ENCODE assay signal across 20 cellular contexts in genomic region chr9:113337714-113338113, GRCh38. TPM values are rescaled to one million over a fixed set of nuclear protein-coding genes. Genes with fewer than 3 reads are reported as not detected.
DNase-seq lines count a peak whose midpoint lies in the region; ATAC-seq, FAIRE-seq and TF ChIP-seq lines count a peak whose summit lies in the region.
"Had no signal": no experiment of that assay in that cellular context is flagged by ENCODE, and none has a peak within 500 bp of the region (broad histone marks: within the 10 kb centered on the region; RNA-seq: fewer than 3 reads in every experiment).

No MANE protein-coding gene starts in this region.

- no peak overlapping the region for H3K27ac Mint-ChIP-seq in neural progenitor cell
- H3K27ac Mint-ChIP-seq: HFFc6 had no signal

- TF ChIP-seq EP300 in HepG2 (IDR thresholded peaks at IDR 0.05; ENCODE audit: low read depth in 2 of 2, low read length in 2 of 2) (no peak), HepG2 (CRISPR knock-in tag; IDR thresholded peaks at IDR 0.05; ENCODE audit: borderline replicate concordance) (no peak)

- H3K4me1 Mint-ChIP-seq in neural progenitor cell, result peaks cover 10% of the 10 kb centered on the region

- H3K27me3 ChIP-seq in HepG2 (ENCODE audit: control insufficient read depth in 1 of 2, insufficient read depth in 2 of 2, low read length in 2 of 2) (no peaks in the 10 kb centered on the region), right lobe of liver (no peaks in the 10 kb centered on the region), neural progenitor cell (peaks cover 7% of the 10 kb centered on the region)

- H3K4me3 Mint-ChIP-seq in neural progenitor cell, result peak overlapping the region; percentile 70
- H3K4me3 Mint-ChIP-seq: HFFc6 had no signal

- H3K9ac ChIP-seq in HepG2 (ENCODE audit: insufficient read depth, low read depth, low read length) (no peak overlapping the region), neural progenitor cell (no peak overlapping the region)

- H3K27me3 Mint-ChIP-seq in neural progenitor cell (ENCODE audit: insufficient read depth, low read depth), result peaks cover 10% of the 10 kb centered on the region

- H3K27ac ChIP-seq in HepG2 (ENCODE audit: extremely low read length, insufficient read depth, low read length) (no peak overlapping the region), right lobe of liver (no peak overlapping the region), neural progenitor cell (no peak overlapping the region)
- H3K27ac ChIP-seq: 22Rv1, A549, C4-2B, HL-60 had no signal

- FAIRE-seq in HepG2 (lab: Jason Lieb, UNC), result no peak
- FAIRE-seq: A549 had no signal

- POLR2A ChIA-PET in HepG2 (lab: Yijun Ruan, JAX), result no interaction called here

- TF ChIP-seq POLR2A in HepG2 (IDR thresholded peaks at IDR 0.05; ENCODE audit: insufficient read depth in 1 of 2, low read depth in 2 of 2, low read length in 2 of 2) (no peak), right lobe of liver (IDR thresholded peaks at IDR 0.05) (no peak)

- in situ Hi-C loops in HepG2 (cut with HindIII; ENCODE audit: extremely low pct_ligation_motif_present, low pct_unique_long_range_greater_than_20kb), result no loop called here

- intact Hi-C loops in HepG2 (cut with micrococcal nuclease; ENCODE audit: unreplicated experiment), result no loop called here
- intact Hi-C loops in right lobe of liver (cut with DNase I), result no loop called here

- H3K36me3 ChIP-seq in HepG2 (replicated peaks in 1 of 2; ENCODE audit: control insufficient read depth in 1 of 2, insufficient read depth in 2 of 2, low read length in 2 of 2) (no peaks in the 10 kb centered on the region), right lobe of liver (no peaks in the 10 kb centered on the region), neural progenitor cell (no peaks in the 10 kb centered on the region)

- H3K4me3 ChIP-seq in HepG2 (replicated peaks in 1 of 3; ENCODE audit: insufficient read depth in 1 of 3, low read depth in 2 of 3, low read length in 3 of 3), result no peak overlapping the region
- no peak overlapping the region for H3K4me3 ChIP-seq in right lobe of liver
- H3K4me3 ChIP-seq in neural progenitor cell, result no peak overlapping the region
- H3K4me3 ChIP-seq: A549 had no signal

- TF ChIP-seq RAD21 in HepG2 (CRISPR knock-in tag; IDR thresholded peaks at IDR 0.05), result no peak

- BruUV-seq in HepG2 (replicated peaks; lab: Mats Ljungman, UMichigan), result no TSS peak

- H3K9me3 Mint-ChIP-seq in neural progenitor cell, result no peaks in the 10 kb centered on the region
- H3K9me3 Mint-ChIP-seq: CD4-positive, alpha-beta memory T cell; HFFc6 had no signal

- no peaks in the 10 kb centered on the region for H3K79me2 ChIP-seq in HepG2 (ENCODE audit: insufficient read depth, low read length)
- no peaks in the 10 kb centered on the region for H3K79me2 ChIP-seq in neural progenitor cell (ENCODE audit: low read depth)

- no peaks in the 10 kb centered on the region for H3K9me3 ChIP-seq in HepG2 (ENCODE audit: low read length)
- H3K9me3 ChIP-seq in right lobe of liver, result no peaks in the 10 kb centered on the region
- no peaks in the 10 kb centered on the region for H3K9me3 ChIP-seq in neural progenitor cell (ENCODE audit: low read depth)
- H3K9me3 ChIP-seq: A549 had no signal

- CTCF ChIA-PET in HepG2 (lab: Yijun Ruan, JAX; ENCODE audit: low intra/inter-chr PET ratio, low total read pairs), result no interaction called here

- H3K4me1 ChIP-seq in HepG2 (ENCODE audit: insufficient read depth, low read length) (peaks cover 15% of the 10 kb centered on the region), right lobe of liver (peaks cover 0 to 4% (median 0%) of the 10 kb centered on the region in 4 donors), neural progenitor cell (peaks cover 14% of the 10 kb centered on the region)

- H3K4me2 ChIP-seq in HepG2 (ENCODE audit: low read depth, low read length) (no peak overlapping the region), neural progenitor cell (no peak overlapping the region)
- H3K4me2 ChIP-seq: A549 had no signal

- TF ChIP-seq CTCF in HepG2 (CRISPR knock-in tag; IDR thresholded peaks at IDR 0.05) (no peak), right lobe of liver (IDR thresholded peaks at IDR 0.05) (no peak), neural progenitor cell (IDR thresholded peaks at IDR 0.05) (no peak)

- no peak for ATAC-seq in HepG2
- ATAC-seq in right lobe of liver, result no peak
- ATAC-seq: A549, HCT116 had no signal

- H3K36me3 Mint-ChIP-seq in neural progenitor cell, result no peaks in the 10 kb centered on the region
- H3K36me3 Mint-ChIP-seq: CD4-positive, alpha-beta memory T cell had no signal

- H2AFZ ChIP-seq in HepG2 (ENCODE audit: low read length) (no peak overlapping the region), neural progenitor cell (replicated peaks) (no peak overlapping the region)

- WGBS in HepG2 (ENCODE audit: low lambda C conversion rate), result 92% methylated on average over 2 of the region's 2 CpGs
- 94% methylated on average over 2 of the region's 2 CpGs for WGBS in right lobe of liver (ENCODE audit: insufficient coverage, low coverage, low lambda C conversion rate, missing lambda C conversion rate)

- no peaks in the 10 kb centered on the region for H4K20me1 ChIP-seq in HepG2 (ENCODE audit: insufficient read depth, low read length)
- no peaks in the 10 kb centered on the region for H4K20me1 ChIP-seq in neural progenitor cell (ENCODE audit: low read depth)

- H3F3A ChIP-seq in neural progenitor cell (ENCODE audit: low read depth), result no peaks in the 10 kb centered on the region

- no peak for DNase-seq in HepG2 (ENCODE audit: low spot score)
- DNase-seq in right lobe of liver, result no peak
- DNase-seq in neural progenitor cell (ENCODE audit: low spot score), result no peak
- DNase-seq in DMS153 treated with DMSO at 0.1 percent for 48 hours (lab: John Stamatoyannopoulos, UW; ENCODE audit: unreplicated experiment), result no peak
- DNase-seq: AML-193; CD4-positive, alpha-beta memory T cell; DMS153; DMS79 treated with DMSO at 0.1 percent for 48 hours; GF-D8; GOT3; H7; HFFc6; IMR-90 had no signal

RNA-seq across cellular contexts. Expression of gene WDR31, which starts 2.4 kb away (rescaled TPM):
- total RNA-seq in HepG2 (2016; rRNA removed; fragmentation: Illumina TruSeq; extraction: Trizol), result 0.33 and 0.56 TPM in 2 replicates
- 0.18 and 0.30 TPM in 2 replicates for total RNA-seq in HepG2 (2016; cell fraction: cytosol; rRNA removed; fragmentation: Illumina TruSeq; extraction: Trizol; ENCODE audit: low read depth)
- 0.54 and 0.80 TPM in 2 replicates for total RNA-seq in HepG2 (2016; cell fraction: insoluble cytoplasmic fraction; rRNA removed; fragmentation: Illumina TruSeq; extraction: Trizol)
- total RNA-seq in HepG2 (2016; cell fraction: membrane; rRNA removed; fragmentation: Illumina TruSeq; extraction: Trizol), result 0.40 and 0.72 TPM in 2 replicates
- 0.34 and 0.44 TPM in 2 replicates for total RNA-seq in HepG2 (2016; cell fraction: nucleus; rRNA removed; fragmentation: Illumina TruSeq; extraction: Trizol)
- 1.6 and 1.7 TPM in 2 replicates for polyA plus RNA-seq in HepG2 (2011; rRNA removed)
- polyA plus RNA-seq in HepG2 (2011; cell fraction: cytosol; rRNA removed), result 0.60 and 0.77 TPM in 2 replicates
- polyA plus RNA-seq in HepG2 (2011; cell fraction: nucleus; rRNA removed), result 0.61 and 0.93 TPM in 2 replicates
- polyA plus RNA-seq in HepG2 (2012), result 1.1 and 1.4 TPM in 2 replicates
- polyA plus RNA-seq in HepG2 (2016; cell fraction: cytosol; fragmentation: Illumina TruSeq; extraction: Trizol; ENCODE audit: low read depth), result 0.19 and 0.37 TPM in 2 replicates
- 0.87 and 0.93 TPM in 2 replicates for polyA plus RNA-seq in HepG2 (2016; cell fraction: insoluble cytoplasmic fraction; fragmentation: Illumina TruSeq; extraction: Trizol; ENCODE audit: low read depth)
- 0.65 and 0.72 TPM in 2 replicates for polyA plus RNA-seq in HepG2 (2016; cell fraction: membrane; fragmentation: Illumina TruSeq; extraction: Trizol; ENCODE audit: low read depth)
- 0.37 and 1.1 TPM in 2 replicates for polyA plus RNA-seq in HepG2 (2016; cell fraction: nucleus; fragmentation: Illumina TruSeq; extraction: Trizol; ENCODE audit: insufficient read depth, low read depth)
- 9.1 and 17.4 TPM in 2 replicates for polyA minus RNA-seq in HepG2 (2011; rRNA and poly(A)+ RNA removed; ENCODE audit: low replicate concordance)
- polyA minus RNA-seq in HepG2 (2011; cell fraction: cytosol; rRNA and poly(A)+ RNA removed), result 1.7 and 2.4 TPM in 2 replicates
- polyA minus RNA-seq in HepG2 (2011; cell fraction: nucleus; rRNA and poly(A)+ RNA removed), result 0.90 and 1.2 TPM in 2 replicates
- total RNA-seq in right lobe of liver, result 1 to 10 TPM in 5 of 6 experiments, under 1 TPM in 1; 0.81 to 3.5 (median 1.7) TPM
- 2.5 and 3.2 TPM in 2 replicates for total RNA-seq in neural progenitor cell (ENCODE audit: low replicate concordance)

RNA-seq across cellular contexts. Expression of gene BSPRY, which starts 11.6 kb away (rescaled TPM):
- total RNA-seq in HepG2 (2016; rRNA removed; fragmentation: Illumina TruSeq; extraction: Trizol) (0.09 and 0.13 TPM in 2 replicates), right lobe of liver (1 to 10 TPM in 2 of 6 experiments, under 1 TPM in 4; 0.24 to 1.4 (median 0.78) TPM), neural progenitor cell (ENCODE audit: low replicate concordance) (0.25 and 0.58 TPM in 2 replicates)
- total RNA-seq in HepG2 (2016; cell fraction: cytosol; rRNA removed; fragmentation: Illumina TruSeq; extraction: Trizol; ENCODE audit: low read depth), result 0.09 TPM in 1 of 2 replicates, not detected in the other
- total RNA-seq in HepG2 (2016; cell fraction: insoluble cytoplasmic fraction; rRNA removed; fragmentation: Illumina TruSeq; extraction: Trizol), result 0.17 and 0.18 TPM in 2 replicates
- total RNA-seq in HepG2 (2016; cell fraction: membrane; rRNA removed; fragmentation: Illumina TruSeq; extraction: Trizol), result 0.06 and 0.21 TPM in 2 replicates
- total RNA-seq in HepG2 (2016; cell fraction: nucleus; rRNA removed; fragmentation: Illumina TruSeq; extraction: Trizol), result 0.19 and 0.22 TPM in 2 replicates
- polyA plus RNA-seq in HepG2 (2011; rRNA removed), result 0.26 and 0.37 TPM in 2 replicates
- polyA plus RNA-seq in HepG2 (2011; cell fraction: cytosol; rRNA removed), result 0.31 and 0.40 TPM in 2 replicates
- polyA plus RNA-seq in HepG2 (2011; cell fraction: nucleus; rRNA removed), result 0.53 and 0.57 TPM in 2 replicates
- 0.20 and 0.25 TPM in 2 replicates for polyA plus RNA-seq in HepG2 (2012)
- polyA plus RNA-seq in HepG2 (2016; cell fraction: cytosol; fragmentation: Illumina TruSeq; extraction: Trizol; ENCODE audit: low read depth), result 0.07 and 0.14 TPM in 2 replicates
- 0.10 TPM in 1 of 2 replicates, not detected in the other for polyA plus RNA-seq in HepG2 (2016; cell fraction: insoluble cytoplasmic fraction; fragmentation: Illumina TruSeq; extraction: Trizol; ENCODE audit: low read depth)
- 0.08 and 0.09 TPM in 2 replicates for polyA plus RNA-seq in HepG2 (2016; cell fraction: membrane; fragmentation: Illumina TruSeq; extraction: Trizol; ENCODE audit: low read depth)
- 0.47 TPM in 1 of 2 replicates, not detected in the other for polyA plus RNA-seq in HepG2 (2016; cell fraction: nucleus; fragmentation: Illumina TruSeq; extraction: Trizol; ENCODE audit: insufficient read depth, low read depth)
- polyA minus RNA-seq in HepG2 (2011; rRNA and poly(A)+ RNA removed; ENCODE audit: low replicate concordance), result 0.12 TPM in 1 of 2 replicates, not detected in the other
- polyA minus RNA-seq in HepG2 (2011; cell fraction: cytosol; rRNA and poly(A)+ RNA removed), result not detected in 2 replicates
- polyA minus RNA-seq in HepG2 (2011; cell fraction: nucleus; rRNA and poly(A)+ RNA removed), result 0.25 TPM in 1 of 2 replicates, not detected in the other
- total RNA-seq: CD4-positive, alpha-beta memory T cell; HFFc6; HT1080; IMR-90 had no signal
- polyA plus RNA-seq: BJ, IMR-90 had no signal

RNA-seq across cellular contexts. Expression of gene RNF183, which starts 34.5 kb away (rescaled TPM):
- total RNA-seq in HepG2 (2016; rRNA removed; fragmentation: Illumina TruSeq; extraction: Trizol) (0.13 TPM in 1 of 2 replicates, not detected in the other), right lobe of liver (under 1 TPM in 1 of 6 experiments, not detected in 5; 0.27 TPM), neural progenitor cell (ENCODE audit: low replicate concordance) (0.09 and 0.28 TPM in 2 replicates)
- not detected in 2 replicates for total RNA-seq in HepG2 (2016; cell fraction: cytosol; rRNA removed; fragmentation: Illumina TruSeq; extraction: Trizol; ENCODE audit: low read depth)
- total RNA-seq in HepG2 (2016; cell fraction: insoluble cytoplasmic fraction; rRNA removed; fragmentation: Illumina TruSeq; extraction: Trizol), result 0.13 TPM in 1 of 2 replicates, not detected in the other
- total RNA-seq in HepG2 (2016; cell fraction: membrane; rRNA removed; fragmentation: Illumina TruSeq; extraction: Trizol), result not detected in 2 replicates
- total RNA-seq in HepG2 (2016; cell fraction: nucleus; rRNA removed; fragmentation: Illumina TruSeq; extraction: Trizol), result 0.68 TPM in 1 of 2 replicates, not detected in the other
- 6.5 and 7.3 TPM in 2 replicates for polyA plus RNA-seq in HepG2 (2011; rRNA removed)
- 3.8 and 4.0 TPM in 2 replicates for polyA plus RNA-seq in HepG2 (2011; cell fraction: cytosol; rRNA removed)
- polyA plus RNA-seq in HepG2 (2011; cell fraction: nucleus; rRNA removed), result 31.3 and 36.2 TPM in 2 replicates
- polyA plus RNA-seq in HepG2 (2012), result 1.6 and 2.1 TPM in 2 replicates
- not detected in 2 replicates for polyA plus RNA-seq in HepG2 (2016; cell fraction: cytosol; fragmentation: Illumina TruSeq; extraction: Trizol; ENCODE audit: low read depth)
- polyA plus RNA-seq in HepG2 (2016; cell fraction: insoluble cytoplasmic fraction; fragmentation: Illumina TruSeq; extraction: Trizol; ENCODE audit: low read depth), result not detected in 2 replicates
- polyA plus RNA-seq in HepG2 (2016; cell fraction: membrane; fragmentation: Illumina TruSeq; extraction: Trizol; ENCODE audit: low read depth), result not detected in 2 replicates
- polyA plus RNA-seq in HepG2 (2016; cell fraction: nucleus; fragmentation: Illumina TruSeq; extraction: Trizol; ENCODE audit: insufficient read depth, low read depth), result 0.61 and 0.64 TPM in 2 replicates
- 0.21 and 3.4 TPM in 2 replicates for polyA minus RNA-seq in HepG2 (2011; rRNA and poly(A)+ RNA removed; ENCODE audit: low replicate concordance)
- polyA minus RNA-seq in HepG2 (2011; cell fraction: cytosol; rRNA and poly(A)+ RNA removed), result 1.2 and 1.3 TPM in 2 replicates
- 1.9 and 3.5 TPM in 2 replicates for polyA minus RNA-seq in HepG2 (2011; cell fraction: nucleus; rRNA and poly(A)+ RNA removed)
- total RNA-seq: CD4-positive, alpha-beta memory T cell; H7; HFFc6; HT1080; IMR-90 had no signal
- polyA plus RNA-seq: BJ; CD4-positive, alpha-beta memory T cell; IMR-90 had no signal

RNA-seq across cellular contexts. Expression of gene HDHD3, which starts 39.1 kb away (rescaled TPM):
- total RNA-seq in HepG2 (2016; rRNA removed; fragmentation: Illumina TruSeq; extraction: Trizol), result 23.0 and 23.1 TPM in 2 replicates
- total RNA-seq in HepG2 (2016; cell fraction: cytosol; rRNA removed; fragmentation: Illumina TruSeq; extraction: Trizol; ENCODE audit: low read depth), result 9.0 and 12.1 TPM in 2 replicates
- 24.5 and 26.6 TPM in 2 replicates for total RNA-seq in HepG2 (2016; cell fraction: insoluble cytoplasmic fraction; rRNA removed; fragmentation: Illumina TruSeq; extraction: Trizol)
- 14.8 and 21.9 TPM in 2 replicates for total RNA-seq in HepG2 (2016; cell fraction: membrane; rRNA removed; fragmentation: Illumina TruSeq; extraction: Trizol)
- total RNA-seq in HepG2 (2016; cell fraction: nucleus; rRNA removed; fragmentation: Illumina TruSeq; extraction: Trizol), result 20.3 and 23.2 TPM in 2 replicates
- 38.5 and 52.1 TPM in 2 replicates for polyA plus RNA-seq in HepG2 (2011; rRNA removed)
- 42.5 and 45.1 TPM in 2 replicates for polyA plus RNA-seq in HepG2 (2011; cell fraction: cytosol; rRNA removed)
- 48.3 and 66.3 TPM in 2 replicates for polyA plus RNA-seq in HepG2 (2011; cell fraction: nucleus; rRNA removed)
- polyA plus RNA-seq in HepG2 (2012), result 22.4 and 28.2 TPM in 2 replicates
- polyA plus RNA-seq in HepG2 (2016; cell fraction: cytosol; fragmentation: Illumina TruSeq; extraction: Trizol; ENCODE audit: low read depth), result 3.9 and 7.9 TPM in 2 replicates
- polyA plus RNA-seq in HepG2 (2016; cell fraction: insoluble cytoplasmic fraction; fragmentation: Illumina TruSeq; extraction: Trizol; ENCODE audit: low read depth), result 21.1 and 26.6 TPM in 2 replicates
- polyA plus RNA-seq in HepG2 (2016; cell fraction: membrane; fragmentation: Illumina TruSeq; extraction: Trizol; ENCODE audit: low read depth), result 9.6 and 14.6 TPM in 2 replicates
- polyA plus RNA-seq in HepG2 (2016; cell fraction: nucleus; fragmentation: Illumina TruSeq; extraction: Trizol; ENCODE audit: insufficient read depth, low read depth), result 59.1 and 62.1 TPM in 2 replicates
- 23.3 and 44.1 TPM in 2 replicates for polyA minus RNA-seq in HepG2 (2011; rRNA and poly(A)+ RNA removed; ENCODE audit: low replicate concordance)
- 15.5 and 15.6 TPM in 2 replicates for polyA minus RNA-seq in HepG2 (2011; cell fraction: cytosol; rRNA and poly(A)+ RNA removed)
- polyA minus RNA-seq in HepG2 (2011; cell fraction: nucleus; rRNA and poly(A)+ RNA removed), result 18.0 and 26.0 TPM in 2 replicates
- total RNA-seq in right lobe of liver, result 10 to 100 TPM; 36.5 to 70.5 (median 67.1) TPM
- 9.8 and 18.0 TPM in 2 replicates for total RNA-seq in neural progenitor cell (ENCODE audit: low replicate concordance)
